In genomic region chr7:132546366-132547145, GRCh38 we compare ENCODE assay signal across 27 cellular contexts. TPM values are rescaled to one million over a fixed set of nuclear protein-coding genes. Genes with fewer than 3 reads are reported as not detected.
DNase-seq lines count a peak whose midpoint lies in the region; ATAC-seq and TF ChIP-seq lines count a peak whose summit lies in the region.
"Had no signal": no experiment of that assay in that cellular context is flagged by ENCODE, and none has a peak within 500 bp of the region (broad histone marks: within the 10 kb centered on the region; RNA-seq: fewer than 3 reads in every experiment).

No MANE protein-coding gene starts in this region.

- ATAC-seq in HG03342 (IDR thresholded peaks at IDR 0.05; ENCODE audit: unreplicated experiment) (no peak), heart right ventricle (no peak)
- ATAC-seq: HepG2, Panc1 had no signal

- no peak overlapping the region for H2AFZ ChIP-seq in mesenchymal stem cell (ENCODE audit: low read depth, low read length)

- H3K27ac ChIP-seq in WERI-Rb-1 (no peak overlapping the region), mesenchymal stem cell (ENCODE audit: low read length, poor library complexity, severe bottlenecking) (no peak overlapping the region), heart right ventricle (no peak overlapping the region)
- H3K27ac ChIP-seq: BLaER1 treated with 17β-estradiol and CSF1 and Interleukin-3, amounts not matched to agents 10 nM and 100 nM; SK-N-MC had no signal

- no peak overlapping the region for H3K14ac ChIP-seq in mesenchymal stem cell (ENCODE audit: low read length in 2 of 2)

- peak overlapping the region; percentile 35 for H3K9ac ChIP-seq in mesenchymal stem cell (ENCODE audit: low read length)
- H3K9ac ChIP-seq: BLaER1 treated with 17β-estradiol and CSF1 and Interleukin-3, amounts not matched to agents 10 nM and 100 nM had no signal

- no peak overlapping the region for H3K4me2 ChIP-seq in mesenchymal stem cell (ENCODE audit: low read length, poor library complexity, severe bottlenecking)
- H3K4me2 ChIP-seq: BLaER1 treated with 17β-estradiol and CSF1 and Interleukin-3, amounts not matched to agents 10 nM and 100 nM had no signal

- no peaks in the 10 kb centered on the region for H3K79me1 ChIP-seq in mesenchymal stem cell (replicated peaks; ENCODE audit: low read length, poor library complexity, severe bottlenecking)

- no peaks in the 10 kb centered on the region for H3K36me3 ChIP-seq in WERI-Rb-1
- peaks cover 0 to 26% of the 10 kb centered on the region in 2 experiments for H3K36me3 ChIP-seq in mesenchymal stem cell (ENCODE audit: control insufficient read depth in 1 of 2, insufficient read depth in 2 of 2, low read depth in 1 of 2, low read length in 2 of 2)
- H3K36me3 ChIP-seq in heart right ventricle, result peaks cover 0 to 7% (median 0%) of the 10 kb centered on the region in 9 donors

- H3K27me3 ChIP-seq in WERI-Rb-1 (ENCODE audit: insufficient read depth, low read depth, severe bottlenecking) (no peaks in the 10 kb centered on the region), mesenchymal stem cell (ENCODE audit: control insufficient read depth in 1 of 2, insufficient read depth in 1 of 2, low read length in 2 of 2) (peaks cover 0 to 7% of the 10 kb centered on the region in 2 experiments), heart right ventricle (no peaks in the 10 kb centered on the region)
- H3K27me3 ChIP-seq: BLaER1 treated with 17β-estradiol and CSF1 and Interleukin-3, amounts not matched to agents 10 nM and 100 nM had no signal

- H4K91ac ChIP-seq in mesenchymal stem cell (ENCODE audit: low read length), result no peak overlapping the region

- no peak overlapping the region for H3K4ac ChIP-seq in mesenchymal stem cell (ENCODE audit: low read depth in 1 of 2, low read length in 2 of 2)

- intact Hi-C loops in heart right ventricle (cut with DNase I), result no loop called here

- H3K18ac ChIP-seq in mesenchymal stem cell (ENCODE audit: low read depth in 1 of 2, low read length in 2 of 2), result no peak overlapping the region

- no peaks in the 10 kb centered on the region for H3K4me1 ChIP-seq in mesenchymal stem cell (ENCODE audit: control insufficient read depth, insufficient read depth, low read depth, low read length)
- peaks cover 0 to 8% (median 0%) of the 10 kb centered on the region in 9 donors for H3K4me1 ChIP-seq in heart right ventricle
- H3K4me1 ChIP-seq: BLaER1 treated with 17β-estradiol and CSF1 and Interleukin-3, amounts not matched to agents 10 nM and 100 nM had no signal

- H2BK15ac ChIP-seq in mesenchymal stem cell (ENCODE audit: low read depth, poor library complexity, severe bottlenecking), result no peak overlapping the region

- H4K8ac ChIP-seq in mesenchymal stem cell (ENCODE audit: low read length), result no peak overlapping the region

- H3K4me3 ChIP-seq in WERI-Rb-1 (ENCODE audit: low read depth, low read length) (no peak overlapping the region), mesenchymal stem cell (ENCODE audit: insufficient read depth in 1 of 2, low read depth in 1 of 2, low read length in 2 of 2) (no peak overlapping the region), heart right ventricle (no peak overlapping the region)
- H3K4me3 ChIP-seq: BLaER1 treated with 17β-estradiol and CSF1 and Interleukin-3, amounts not matched to agents 10 nM and 100 nM; SK-N-MC had no signal

- H2BK5ac ChIP-seq in mesenchymal stem cell (ENCODE audit: low read depth, low read length, poor library complexity, severe bottlenecking), result no peak overlapping the region

- H3K9me3 ChIP-seq in WERI-Rb-1 (ENCODE audit: severe bottlenecking) (peaks cover 5% of the 10 kb centered on the region), mesenchymal stem cell (ENCODE audit: control insufficient read depth, low read length) (peaks cover 18% of the 10 kb centered on the region), heart right ventricle (peaks cover 0 to 29% (median 9%) of the 10 kb centered on the region in 11 donors)

- TF ChIP-seq CTCF in WERI-Rb-1 (IDR thresholded peaks at IDR 0.05; ENCODE audit: low read depth, low read length) (no peak), heart right ventricle (IDR thresholded peaks at IDR 0.05) (no peak)

- H2AK5ac ChIP-seq in mesenchymal stem cell (ENCODE audit: low read length, severe bottlenecking), result no peak overlapping the region

- WGBS in mesenchymal stem cell, result 64% methylated on average over 1 of the region's 1 CpG
- WGBS in heart right ventricle, 2 donors, result 82 to 84% methylated on average over 1 of the region's 1 CpG

- H2BK12ac ChIP-seq in mesenchymal stem cell (ENCODE audit: low read length in 2 of 2), result no peak overlapping the region

- H3K23ac ChIP-seq in mesenchymal stem cell (ENCODE audit: low read length in 2 of 2), result no peak overlapping the region

- DNase-seq in AG08395 (ENCODE audit: low spot score) (peak; percentile 30), GM03348 (ENCODE audit: low spot score) (peak; percentile 38), WERI-Rb-1 (peak; percentile 46), mesenchymal stem cell (no peak), heart right ventricle (no peak), DMS53 (lab: John Stamatoyannopoulos, UW) (no peak)
- DNase-seq: 8988T; ACHN; AML-193; CD4-positive, alpha-beta T cell; DMS79; GDM1; Karpas-422; NCI-H1092 treated with DMSO at 0.1 percent for 48 hours; NCI-H1436 treated with DMSO at 0.1 percent for 48 hours; NCI-H187 treated with DMSO at 0.1 percent for 48 hours; NCI-H2171 treated with DMSO at 0.1 percent for 48 hours; NCI-H345; NCI-H510A treated with DMSO at 0.1 percent for 48 hours; NCI-H774; SIG-M5 had no signal

- H2BK120ac ChIP-seq in mesenchymal stem cell (ENCODE audit: low read depth, low read length), result no peak overlapping the region

RNA-seq across cellular contexts. Expression of gene PLXNA4, which starts 29.7 kb away (rescaled TPM):
- polyA plus RNA-seq in mesenchymal stem cell (2013, experiment 1 of 2), result 0.06 TPM
- 0.07 TPM for polyA plus RNA-seq in mesenchymal stem cell (2013, experiment 2 of 2)
- 10 to 100 TPM in 9 of 10 donors, 1 to 10 TPM in 1; 7.4 to 17.0 (median 12.5) TPM for total RNA-seq in heart right ventricle
- polyA plus RNA-seq in heart right ventricle, result 1 to 10 TPM in 1 of 2 donors, under 1 TPM in 1; 0.83 to 5.0 TPM
- total RNA-seq: OCI-LY7 had no signal

Comparison
In these comparisons a context has a peak if more than half of its experiments do, and no peak if none do; other contexts are left out.
1. DNase-seq: peak in AG08395 (single experiment), GM03348 (single experiment) and WERI-Rb-1 (single experiment); none in mesenchymal stem cell (single experiment), heart right ventricle (0 of 2) and DMS53 (single experiment).